In the genomic region with DNA sequence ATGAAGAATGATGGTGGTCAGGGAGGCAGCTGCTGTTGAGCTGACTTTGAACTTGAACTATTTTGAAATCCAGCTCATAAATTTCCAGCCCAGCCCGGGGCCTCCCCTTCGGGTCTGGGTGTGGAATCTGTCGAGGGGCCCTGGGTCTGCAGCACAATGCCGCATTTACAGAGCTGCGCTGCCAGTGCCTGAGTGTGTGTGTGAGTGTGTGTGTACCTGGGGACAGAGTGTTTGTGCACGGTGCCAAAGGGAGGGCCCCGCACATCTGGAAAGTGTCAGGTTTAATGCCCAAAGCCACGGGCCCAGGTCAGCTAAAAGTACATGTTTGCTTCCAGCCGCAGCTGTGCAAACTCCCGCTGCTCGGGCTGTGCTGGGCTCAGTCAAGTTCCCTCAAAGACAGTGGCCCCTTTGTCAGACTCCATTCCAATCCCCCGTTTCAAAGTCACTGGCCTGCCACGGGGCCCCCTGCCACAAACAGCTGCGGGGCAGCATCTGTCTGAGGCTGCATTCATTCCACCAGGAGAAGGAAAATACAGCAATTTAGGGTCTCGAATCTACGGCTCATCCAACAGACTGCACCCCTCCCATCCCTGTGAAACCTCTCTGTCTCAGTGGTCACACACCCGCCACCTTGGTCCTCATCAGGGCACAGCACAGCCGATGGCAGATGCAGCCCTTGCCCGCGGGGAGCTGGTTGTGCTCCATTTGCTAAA, we compare ENCODE assay signal across 2 cellular contexts.
TF ChIP-seq lines count a peak whose summit lies in the region.

No MANE protein-coding gene starts in this region.

TF ChIP-seq in IMR-90, 13 proteins besides CTCF, POLR2A, EP300 and RAD21:
- TF ChIP-seq FOS (IDR thresholded peaks at IDR 0.05; ENCODE audit: low read depth, low read length) (no peak), BHLHE40 (IDR thresholded peaks at IDR 0.05; ENCODE audit: low read depth, low read length) (no peak), SMC3 (IDR thresholded peaks at IDR 0.05; ENCODE audit: low read depth, low read length) (no peak), CEBPB (IDR thresholded peaks at IDR 0.05; ENCODE audit: low read depth, low read length) (no peak), RFX5 (IDR thresholded peaks at IDR 0.05; ENCODE audit: low read depth, low read length) (no peak), MAZ (IDR thresholded peaks at IDR 0.05; ENCODE audit: borderline replicate concordance, low read depth, low read length) (no peak), MAFK (IDR thresholded peaks at IDR 0.05; ENCODE audit: low read depth, low read length) (no peak), USF2 (IDR thresholded peaks at IDR 0.05; ENCODE audit: low read depth, low read length) (no peak), CHD1 (IDR thresholded peaks at IDR 0.05; ENCODE audit: low read depth, low read length) (no peak), MXI1 (IDR thresholded peaks at IDR 0.05; ENCODE audit: borderline replicate concordance, low read depth, low read length) (no peak), ELK1 (IDR thresholded peaks at IDR 0.05; ENCODE audit: borderline replicate concordance, low read depth, low read length) (no peak), NFE2L2 (IDR thresholded peaks at IDR 0.05; ENCODE audit: low read depth, low read length) (no peak), RCOR1 (IDR thresholded peaks at IDR 0.05; ENCODE audit: insufficient replicate concordance, low read length) (no peak)

TF ChIP-seq in SK-N-SH, 30 proteins besides CTCF, POLR2A, EP300 and RAD21:
- no peak for TF ChIP-seq GATA2 (CRISPR knock-in tag; IDR thresholded peaks at IDR 0.05)
- no peak for TF ChIP-seq JUND (IDR thresholded peaks at IDR 0.05)
- TF ChIP-seq FOXJ3 (CRISPR knock-in tag; IDR thresholded peaks at IDR 0.05), result no peak
- no peak for TF ChIP-seq RFX5 (IDR thresholded peaks at IDR 0.05; ENCODE audit: low read length)
